Comparison of ENCODE assay signal across 1 cellular context in genomic region chr19:32647361-32647760, GRCh38.
TF ChIP-seq lines count a peak whose summit lies in the region.

No MANE protein-coding gene starts in this region.

TF ChIP-seq in HepG2, 621 proteins besides CTCF, POLR2A, EP300 and RAD21:
- no peak for TF ChIP-seq LRRFIP1 (CRISPR knock-in tag; conservative IDR thresholded peaks at IDR 0.05)
- TF ChIP-seq PAF1 (CRISPR knock-in tag; IDR thresholded peaks at IDR 0.05), result no peak
- no peak for TF ChIP-seq SNAI1 (CRISPR knock-in tag; IDR thresholded peaks at IDR 0.05; ENCODE audit: borderline replicate concordance)
- TF ChIP-seq NFYB (CRISPR knock-in tag; IDR thresholded peaks at IDR 0.05), result no peak
- TF ChIP-seq ZNF501 (CRISPR knock-in tag; IDR thresholded peaks at IDR 0.05), result no peak
- TF ChIP-seq ISL2 (CRISPR knock-in tag; IDR thresholded peaks at IDR 0.05), result no peak
- no peak for TF ChIP-seq SATB2 (CRISPR knock-in tag; IDR thresholded peaks at IDR 0.05)
- no peak for TF ChIP-seq MED13 (CRISPR knock-in tag; IDR thresholded peaks at IDR 0.05)
- no peak for TF ChIP-seq ZNF660 (CRISPR knock-in tag; IDR thresholded peaks at IDR 0.05; ENCODE audit: borderline replicate concordance, low read depth)
- TF ChIP-seq ZFYVE20 (CRISPR knock-in tag; IDR thresholded peaks at IDR 0.05; ENCODE audit: borderline replicate concordance, low read depth), result no peak
- no peak for TF ChIP-seq ZNF883 (CRISPR knock-in tag; IDR thresholded peaks at IDR 0.05; ENCODE audit: not compliant biosample characterization)
- TF ChIP-seq ZNF878 (CRISPR knock-in tag; IDR thresholded peaks at IDR 0.05), result no peak
- TF ChIP-seq PCBP2 (optimal IDR thresholded peaks at IDR 0.05; ENCODE audit: low read depth, low read length, poor library complexity, severe bottlenecking), result no peak
